2 cellular contexts compared by ENCODE assay signal in genomic region chr17:75074532-75074931, GRCh38.
TF ChIP-seq lines count a peak whose summit lies in the region.

No MANE protein-coding gene starts in this region.

TF ChIP-seq in IMR-90, 13 proteins besides CTCF, POLR2A, EP300 and RAD21:
- no peak for TF ChIP-seq ELK1 (IDR thresholded peaks at IDR 0.05; ENCODE audit: borderline replicate concordance, low read depth, low read length)
- no peak for TF ChIP-seq CEBPB (IDR thresholded peaks at IDR 0.05; ENCODE audit: low read depth, low read length)
- TF ChIP-seq MAFK (IDR thresholded peaks at IDR 0.05; ENCODE audit: low read depth, low read length) = no peak
- TF ChIP-seq RCOR1 (IDR thresholded peaks at IDR 0.05; ENCODE audit: insufficient replicate concordance, low read length) = no peak
- TF ChIP-seq SMC3 (IDR thresholded peaks at IDR 0.05; ENCODE audit: low read depth, low read length) = no peak
- TF ChIP-seq MXI1 (IDR thresholded peaks at IDR 0.05; ENCODE audit: borderline replicate concordance, low read depth, low read length) = no peak
- no peak for TF ChIP-seq NFE2L2 (IDR thresholded peaks at IDR 0.05; ENCODE audit: low read depth, low read length)
- no peak for TF ChIP-seq USF2 (IDR thresholded peaks at IDR 0.05; ENCODE audit: low read depth, low read length)
- TF ChIP-seq CHD1 (IDR thresholded peaks at IDR 0.05; ENCODE audit: low read depth, low read length) = no peak
- TF ChIP-seq FOS (IDR thresholded peaks at IDR 0.05; ENCODE audit: low read depth, low read length) = no peak
- no peak for TF ChIP-seq MAZ (IDR thresholded peaks at IDR 0.05; ENCODE audit: borderline replicate concordance, low read depth, low read length)
- no peak for TF ChIP-seq BHLHE40 (IDR thresholded peaks at IDR 0.05; ENCODE audit: low read depth, low read length)
- no peak for TF ChIP-seq RFX5 (IDR thresholded peaks at IDR 0.05; ENCODE audit: low read depth, low read length)

TF ChIP-seq in H1, 55 proteins besides CTCF, POLR2A, EP300 and RAD21:
- no peak for TF ChIP-seq CHD7 (IDR thresholded peaks at IDR 0.05; ENCODE audit: insufficient replicate concordance, low read length)
- no peak for TF ChIP-seq HDAC6 (IDR thresholded peaks at IDR 0.05; ENCODE audit: low read depth, low read length)
- no peak for TF ChIP-seq GABPA (IDR thresholded peaks at IDR 0.05; ENCODE audit: borderline replicate concordance, insufficient read depth, low read length)
- no peak for TF ChIP-seq CTBP2 (IDR thresholded peaks at IDR 0.05; ENCODE audit: borderline replicate concordance, insufficient read depth, insufficient read length, low read length)
- no peak for TF ChIP-seq YY1 (IDR thresholded peaks at IDR 0.05; ENCODE audit: low read depth, low read length)
- no peak for TF ChIP-seq TEAD4 (IDR thresholded peaks at IDR 0.05; ENCODE audit: low read depth, low read length)
- TF ChIP-seq SP4 (IDR thresholded peaks at IDR 0.05; ENCODE audit: low read length) = no peak
- TF ChIP-seq RFX5 (IDR thresholded peaks at IDR 0.05; ENCODE audit: borderline replicate concordance, low read depth, low read length) = no peak
- TF ChIP-seq SP1 (IDR thresholded peaks at IDR 0.05; ENCODE audit: low read depth, low read length) = no peak
- no peak for TF ChIP-seq MAX (IDR thresholded peaks at IDR 0.05)
- no peak for TF ChIP-seq JUN (IDR thresholded peaks at IDR 0.05; ENCODE audit: low read depth, low read length)
- no peak for TF ChIP-seq RNF2 (IDR thresholded peaks at IDR 0.05; ENCODE audit: borderline replicate concordance, low read depth, low read length, missing control alignments, poor library complexity, severe bottlenecking)
- no peak for TF ChIP-seq HDAC2 (IDR thresholded peaks at IDR 0.05; ENCODE audit: borderline replicate concordance in 1 of 2, low read depth in 2 of 2, low read length in 2 of 2)
- no peak for TF ChIP-seq MAFK (IDR thresholded peaks at IDR 0.05; ENCODE audit: low read depth, low read length)
- TF ChIP-seq NANOG (IDR thresholded peaks at IDR 0.05; ENCODE audit: insufficient read depth, low read depth, low read length, poor library complexity, severe bottlenecking) = no peak
- TF ChIP-seq RXRA (IDR thresholded peaks at IDR 0.05; ENCODE audit: insufficient read depth, low read depth, low read length) = no peak
